ENCODE assay signal across 8 cellular contexts in genomic region chr5:151758430-151759241, GRCh38. TPM values are rescaled to one million over a fixed set of nuclear protein-coding genes. Genes with fewer than 3 reads are reported as not detected.
DNase-seq lines count a peak whose midpoint lies in the region; ATAC-seq and TF ChIP-seq lines count a peak whose summit lies in the region.

Gene ATOX1 (minus strand): TSS chr5:151758631. CDS start chr5:151758551, 80 bp downstream.

- DNase-seq in BE2C (peak; percentile 96), NCI-H748 (lab: John Stamatoyannopoulos, UW; ENCODE audit: unreplicated experiment) (peak; percentile 91)
- peak; percentile 88 to 89 for DNase-seq in activated CD4-positive, alpha-beta T cell treated with anti-CD3 and anti-CD28 coated beads, Interleukin-2, amount 50 U/mL, for 4 hours
- DNase-seq in stimulated activated CD4-positive, alpha-beta T cell treated with anti-CD3 and anti-CD28 coated beads, Interleukin-4, amount 100 ng/mL, for 24 hours, result peak; percentile 92

- peak within 1 kb of the TSS; percentile 74 to 77 for H3K27ac ChIP-seq in liver (ENCODE audit: low read depth in 1 of 2, low read length in 2 of 2)

- no peaks in the 10 kb centered on the region for H3K9me3 ChIP-seq in BE2C
- H3K9me3 ChIP-seq in liver (ENCODE audit: control insufficient read depth in 4 of 4, low read length in 3 of 4), result no peaks in the 10 kb centered on the region

- no peaks in the 10 kb centered on the region for H3K27me3 ChIP-seq in BE2C
- H3K27me3 ChIP-seq in liver (ENCODE audit: control insufficient read depth in 4 of 4, insufficient read depth in 4 of 4, low read length in 3 of 4), result no peaks in the 10 kb centered on the region

- H3K4me1 Mint-ChIP-seq in dendritic cell treated with granulocyte-macrophage colony-stimulating factor and Interleukin-4, amounts not matched to agents 40 ng/mL and 50 ng/mL, for 4 days (ENCODE audit: low read depth), result peaks cover 34% of the 10 kb centered on the region

- no peaks in the 10 kb centered on the region for H3K9me3 Mint-ChIP-seq in dendritic cell treated with granulocyte-macrophage colony-stimulating factor and Interleukin-4, amounts not matched to agents 40 ng/mL and 50 ng/mL, for 4 days

- TF ChIP-seq CTCF in BE2C (IDR thresholded peaks at IDR 0.05; ENCODE audit: low read depth, low read length) (no peak), liver (IDR thresholded peaks at IDR 0.05; ENCODE audit: low read depth, low read length, missing input control) (peak; percentile 36)

- peak within 1 kb of the TSS; percentile 87 for H3K4me3 Mint-ChIP-seq in dendritic cell treated with granulocyte-macrophage colony-stimulating factor and Interleukin-4, amounts not matched to agents 40 ng/mL and 50 ng/mL, for 4 days

- peak; percentile 97 for ATAC-seq in GM19035 (IDR thresholded peaks at IDR 0.05; ENCODE audit: unreplicated experiment)
- ATAC-seq in HG03342 (IDR thresholded peaks at IDR 0.05; ENCODE audit: unreplicated experiment), result peak; percentile 97

- H3K4me1 ChIP-seq in BE2C (no peaks in the 10 kb centered on the region), liver (ENCODE audit: control insufficient read depth in 4 of 4, insufficient read depth in 4 of 4, low read length in 3 of 4) (peaks cover 0 to 44% (median 30%) of the 10 kb centered on the region in 4 donors)

- intact Hi-C loops in dendritic cell treated with granulocyte-macrophage colony-stimulating factor and Interleukin-4, amounts not matched to agents 40 ng/mL and 50 ng/mL, for 4 days (cut with micrococcal nuclease), result loop anchor here (1.0 to 10.0 kb wide), 2 partner anchors 13 to 504 kb away; partner anchors contain the start of genes G3BP1 and GM2A

- WGBS in liver, result 7% methylated on average over 61 of the region's 61 CpGs

- H3K36me3 ChIP-seq in BE2C (no peaks in the 10 kb centered on the region), liver (ENCODE audit: control insufficient read depth in 4 of 4, insufficient read depth in 3 of 4, low read depth in 1 of 4, low read length in 3 of 4) (no peaks in the 10 kb centered on the region)

- H3K4me3 ChIP-seq in BE2C (ENCODE audit: low read depth, low read length) (peak within 1 kb of the TSS; percentile 94), liver (ENCODE audit: low read depth in 1 of 3, low read length in 3 of 3) (peak within 1 kb of the TSS; percentile 71 to 84 (median 78))

- H3K27me3 Mint-ChIP-seq in dendritic cell treated with granulocyte-macrophage colony-stimulating factor and Interleukin-4, amounts not matched to agents 40 ng/mL and 50 ng/mL, for 4 days, result no peaks in the 10 kb centered on the region

- TF ChIP-seq RAD21 in liver (IDR thresholded peaks at IDR 0.05), result peak in 1 of 2 donors; percentile 50

- H3K27ac Mint-ChIP-seq in dendritic cell treated with granulocyte-macrophage colony-stimulating factor and Interleukin-4, amounts not matched to agents 40 ng/mL and 50 ng/mL, for 4 days, result peak within 1 kb of the TSS; percentile 83

- peaks cover 14% of the 10 kb centered on the region for H3K36me3 Mint-ChIP-seq in dendritic cell treated with granulocyte-macrophage colony-stimulating factor and Interleukin-4, amounts not matched to agents 40 ng/mL and 50 ng/mL, for 4 days (ENCODE audit: low read depth)

- H3K9ac ChIP-seq in liver (ENCODE audit: low read depth in 1 of 2, low read length in 2 of 2), result peak within 1 kb of the TSS; percentile 80 to 90

TF ChIP-seq in liver, 16 proteins besides CTCF, POLR2A, EP300 and RAD21:
- peak; percentile 88 for TF ChIP-seq REST (IDR thresholded peaks at IDR 0.05)
- TF ChIP-seq YY1 (IDR thresholded peaks at IDR 0.05), result peak; percentile 60
- peak; percentile 65 for TF ChIP-seq SP1 (IDR thresholded peaks at IDR 0.05)
- no peak for TF ChIP-seq ZBTB33 (IDR thresholded peaks at IDR 0.05)
- TF ChIP-seq EGR1 (IDR thresholded peaks at IDR 0.05; ENCODE audit: low read depth in 2 of 2), result peak in 1 of 2 donors; percentile 14
- no peak for TF ChIP-seq HNF4G (IDR thresholded peaks at IDR 0.05)
- no peak for TF ChIP-seq MAX (IDR thresholded peaks at IDR 0.05)
- no peak for TF ChIP-seq NR2F2 (IDR thresholded peaks at IDR 0.05)
- no peak for TF ChIP-seq RXRA (IDR thresholded peaks at IDR 0.05)
- no peak for TF ChIP-seq JUND (IDR thresholded peaks at IDR 0.05)
- TF ChIP-seq FOXA2 (IDR thresholded peaks at IDR 0.05), result no peak
- TF ChIP-seq HNF4A (conservative IDR thresholded peaks at IDR 0.05), result no peak
- TF ChIP-seq GABPA (IDR thresholded peaks at IDR 0.05 in 1 of 2, conservative IDR thresholded peaks at IDR 0.05 in 1 of 2), result no peak
- TF ChIP-seq TAF1 (conservative IDR thresholded peaks at IDR 0.05), result peak; percentile 90

RNA-seq across cellular contexts. Expression of gene ATOX1, which starts in this region (rescaled TPM):
- 57.7 TPM for polyA plus RNA-seq in BE2C (2012; ENCODE audit: insufficient read depth, insufficient read length, low read depth)
- total RNA-seq in liver, result 10 to 100 TPM; 25.9 to 49.0 TPM
- polyA plus RNA-seq in liver, result 100 to 1,000 TPM; 142 to 307 TPM

Comparison
In these comparisons a context has a peak if more than half of its experiments do, and no peak if none do; other contexts are left out.
1. Peak in every context shown above with its lines: DNase-seq, ATAC-seq, H3K4me3 ChIP-seq and H3K27ac ChIP-seq.